ENCODE assay signal across 8 cellular contexts in genomic region chr10:72625276-72625607, GRCh38. TPM values are rescaled to one million over a fixed set of nuclear protein-coding genes. Genes with fewer than 3 reads are reported as not detected.
DNase-seq lines count a peak whose midpoint lies in the region; ATAC-seq and TF ChIP-seq lines count a peak whose summit lies in the region.

No MANE protein-coding gene starts in this region.

- TF ChIP-seq CTCF in adrenal gland (IDR thresholded peaks at IDR 0.05) (no peak), tibial artery (IDR thresholded peaks at IDR 0.05) (no peak)

- H3K36me3 Mint-ChIP-seq in activated CD8-positive, alpha-beta memory T cell treated with anti-CD3 and anti-CD28 coated beads, Interleukin-2, amount 10 ng/mL, durations not matched to agents 7 days and 5 days, result peaks cover 3% of the 10 kb centered on the region

- peaks cover 7% of the 10 kb centered on the region for H3K4me1 Mint-ChIP-seq in activated CD8-positive, alpha-beta memory T cell treated with anti-CD3 and anti-CD28 coated beads, Interleukin-2, amount 10 ng/mL, durations not matched to agents 7 days and 5 days

- intact Hi-C loops in adrenal gland (cut with DNase I), result no loop called here
- intact Hi-C loops in tibial artery (cut with DNase I; ENCODE audit: low total_unique reads), result loop anchor here (10.0 kb wide), 1 partner anchor 70 kb away; the partner anchor contains the start of gene MCU

- no peak for TF ChIP-seq POLR2A in adrenal gland (IDR thresholded peaks at IDR 0.05)

- H3K27ac Mint-ChIP-seq in activated CD8-positive, alpha-beta memory T cell treated with anti-CD3 and anti-CD28 coated beads, Interleukin-2, amount 10 ng/mL, durations not matched to agents 7 days and 5 days, result peak overlapping the region; percentile 94

- no peak for DNase-seq in activated CD8-positive, alpha-beta memory T cell treated with anti-CD3 and anti-CD28 coated beads, Interleukin-2, amount 10 ng/mL, durations not matched to agents 7 days and 5 days
- DNase-seq in activated CD8-positive, alpha-beta memory T cell treated with anti-CD3 and anti-CD28 coated beads, Interleukin-2, amount 50 U/mL, for 48 hours, result no peak
- DNase-seq in adrenal gland (no peak), left lobe of liver (ENCODE audit: low spot score) (no peak), tibial artery (no peak), EL (no peak), islet precursor cell (no peak)

- CTCF ChIA-PET in activated CD8-positive, alpha-beta memory T cell treated with anti-CD3 and anti-CD28 coated beads, Interleukin-2, amount 10 ng/mL, durations not matched to agents 7 days and 5 days (lab: Charles Lee), result interaction anchor here (1.1 to 1.2 kb wide), 3 partner anchors 55 to 70 kb away, joined by 3 to 7 read pairs (median 3); no protein-coding TSS in a partner anchor

- H3K4me1 ChIP-seq in adrenal gland (replicated peaks in 1 of 2) (peaks cover 0 to 17% of the 10 kb centered on the region in 2 donors), tibial artery (peaks cover 0 to 18% (median 9%) of the 10 kb centered on the region in 4 donors)

- no peaks in the 10 kb centered on the region for H3K27me3 Mint-ChIP-seq in activated CD8-positive, alpha-beta memory T cell treated with anti-CD3 and anti-CD28 coated beads, Interleukin-2, amount 10 ng/mL, durations not matched to agents 7 days and 5 days

- H3K4me3 ChIP-seq in adrenal gland (peak overlapping the region; percentile 20 to 89 (median 63)), tibial artery (peak overlapping the region; percentile 56 to 68)

- no peak for ATAC-seq in activated CD8-positive, alpha-beta memory T cell treated with anti-CD3 and anti-CD28 coated beads, Interleukin-2, amount 10 ng/mL, durations not matched to agents 7 days and 5 days
- ATAC-seq in left lobe of liver (peak; percentile 5), HG03442 (IDR thresholded peaks at IDR 0.05; ENCODE audit: unreplicated experiment) (no peak)

- no peaks in the 10 kb centered on the region for H3K27me3 ChIP-seq in adrenal gland
- H3K27me3 ChIP-seq in tibial artery, result no peaks in the 10 kb centered on the region

- H3K9me3 ChIP-seq in adrenal gland (replicated peaks in 1 of 3) (no peaks in the 10 kb centered on the region), tibial artery (no peaks in the 10 kb centered on the region)

- H3K4me3 Mint-ChIP-seq in activated CD8-positive, alpha-beta memory T cell treated with anti-CD3 and anti-CD28 coated beads, Interleukin-2, amount 10 ng/mL, durations not matched to agents 7 days and 5 days, result peak overlapping the region; percentile 99

- peak overlapping the region in 4 of 5 donors; percentile 72 to 94 (median 86) for H3K27ac ChIP-seq in adrenal gland
- peak overlapping the region; percentile 76 to 85 for H3K27ac ChIP-seq in tibial artery

- no peaks in the 10 kb centered on the region for H3K9me3 Mint-ChIP-seq in activated CD8-positive, alpha-beta memory T cell treated with anti-CD3 and anti-CD28 coated beads, Interleukin-2, amount 10 ng/mL, durations not matched to agents 7 days and 5 days (ENCODE audit: low read depth)

- H3K36me3 ChIP-seq in adrenal gland (replicated peaks in 1 of 2) (no peaks in the 10 kb centered on the region), tibial artery (no peaks in the 10 kb centered on the region)

- 1 to 3% (median 1%) methylated on average over 10 of the region's 10 CpGs for WGBS in adrenal gland, 4 donors

RNA-seq across cellular contexts. Expression of gene MICU1, which starts 0.6 kb away (rescaled TPM):
- 10 to 100 TPM; 25.9 to 27.2 TPM for total RNA-seq in activated CD8-positive, alpha-beta memory T cell treated with anti-CD3 and anti-CD28 coated beads, Interleukin-2, amount 10 ng/mL, durations not matched to agents 7 days and 5 days
- 100 to 1,000 TPM in 2 of 8 donors, 10 to 100 TPM in 6; 69.7 to 122 (median 92.1) TPM for total RNA-seq in adrenal gland
- 100 to 1,000 TPM in 1 of 3 donors, 10 to 100 TPM in 2; 56.5 to 102 (median 89.6) TPM for polyA plus RNA-seq in adrenal gland
- 41.8 TPM for total RNA-seq in left lobe of liver
